In the genomic region with DNA sequence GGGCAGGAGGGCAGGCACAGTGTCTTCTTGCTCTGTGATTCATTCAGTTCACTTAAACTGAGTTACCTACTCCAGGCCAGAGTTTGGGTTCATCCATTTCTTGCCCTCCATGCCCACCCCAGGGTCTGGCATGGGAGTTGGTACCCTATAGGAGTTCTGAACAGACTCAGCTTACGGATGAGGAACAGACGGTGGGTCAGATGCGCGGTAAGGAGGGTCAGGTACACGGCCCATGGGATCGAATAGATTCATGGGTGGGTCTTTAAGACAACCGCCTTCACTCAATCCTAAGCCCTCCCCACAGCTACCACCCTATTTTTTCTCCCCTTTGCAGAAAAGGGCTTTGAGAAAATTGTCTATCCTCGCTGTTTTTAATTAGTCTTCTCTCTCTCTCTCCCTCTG, we compare ENCODE assay signal across 28 cellular contexts. TPM values are rescaled to one million over a fixed set of nuclear protein-coding genes. Genes with fewer than 3 reads are reported as not detected.
DNase-seq lines count a peak whose midpoint lies in the region; ATAC-seq, FAIRE-seq and TF ChIP-seq lines count a peak whose summit lies in the region.
"Had no signal": no experiment of that assay in that cellular context is flagged by ENCODE, and none has a peak within 500 bp of the region (broad histone marks: within the 10 kb centered on the region; RNA-seq: fewer than 3 reads in every experiment).

No MANE protein-coding gene starts in this region.

- H3K27ac ChIP-seq in A549 = peak overlapping the region; percentile 94 to 98
- H3K27ac ChIP-seq: left ventricle myocardium inferior, transverse colon had no signal

- in situ Hi-C loops in ACHN (cut with HindIII; ENCODE audit: low pct_ligation_motif_present, low pct_unique_long_range_greater_than_20kb, low sequenced_read_pairs) = no loop called here

- H3K9me3 ChIP-seq in A549 (no peaks in the 10 kb centered on the region), Caco-2 (no peaks in the 10 kb centered on the region), T-helper 17 cell (ENCODE audit: control insufficient read depth, low read length, poor library complexity, severe bottlenecking) (no peaks in the 10 kb centered on the region)
- H3K9me3 ChIP-seq: left ventricle myocardium inferior, transverse colon had no signal

- no peak for TF ChIP-seq RAD21 in A549 (conservative IDR thresholded peaks at IDR 0.05 in 1 of 2, IDR thresholded peaks at IDR 0.05 in 1 of 2)

- no TSS peak for BruUV-seq in Caco-2 (replicated peaks; lab: Mats Ljungman, UMichigan)

- H3K4me3 ChIP-seq in A549 (no peak overlapping the region), Caco-2 (ENCODE audit: low read depth, low read length) (no peak overlapping the region)
- H3K4me3 ChIP-seq: left ventricle myocardium inferior, transverse colon had no signal

- H3K27me3 ChIP-seq in Caco-2 (replicated peaks; ENCODE audit: control insufficient read depth, insufficient read depth, low read length) = no peaks in the 10 kb centered on the region
- H3K27me3 ChIP-seq: transverse colon had no signal

- no peak for TF ChIP-seq EP300 in A549 (IDR thresholded peaks at IDR 0.05)

- TF ChIP-seq CTCF in A549 (IDR thresholded peaks at IDR 0.05) (no peak), Caco-2 (IDR thresholded peaks at IDR 0.05; ENCODE audit: insufficient read depth in 1 of 2, low read depth in 1 of 2, low read length in 1 of 2, severe bottlenecking in 1 of 2, unreplicated experiment in 1 of 2) (no peak), nephron progenitor cell (IDR thresholded peaks at IDR 0.05) (no peak)

- POLR2A ChIA-PET in A549 (lab: Yijun Ruan, JAX) (interaction anchor here (0.7 to 7.1 kb wide), 2 partner anchors 17 to 20 kb away, joined by 3 to 147 read pairs; a partner anchor contains a TSS), Caco-2 (lab: Charles Lee) (interaction anchor here (2.0 kb wide), 1 partner anchor 13 kb away, joined by 22 read pairs; a partner anchor contains a TSS)

- DNase-seq in A549 (ENCODE audit: low read depth in 1 of 2, low spot score in 1 of 2) (no peak), Caco-2 (no peak), T-helper 17 cell (no peak), nephron progenitor cell (no peak), ACHN (no peak), cortex of kidney (lab: John Stamatoyannopoulos, UW) (no peak), activated gamma-delta T cell (lab: John Stamatoyannopoulos, UW) (no peak)
- DNase-seq: activated CD4-positive, alpha-beta T cell treated with anti-CD3 and anti-CD28 coated beads, Interleukin-2, amount 50 U/mL, for 1 hour; activated effector memory CD4-positive, alpha-beta T cell treated with Interleukin-2 at 50 U/mL for 16 hours; activated T-cell treated with anti-CD3 and anti-CD28 coated beads, Interleukin-2, amount 50 U/mL, for 1 hour; C1 segment of cervical spinal cord; central memory CD4-positive, alpha-beta T cell; GOT3; KBM-7; left ventricle myocardium inferior; mesendoderm; NCI-H1092 treated with DMSO at 0.1 percent for 48 hours; NCI-H1930; NCI-H526; occipital lobe; SIG-M5; stimulated activated CD4-positive, alpha-beta T cell treated with anti-CD3 and anti-CD28 coated beads, Interleukin-4, amount 100 ng/mL, for 24 hours; transverse colon had no signal

- intact Hi-C loops in Caco-2 (cut with micrococcal nuclease; ENCODE audit: unreplicated experiment) = no loop called here

- H3K27me3 Mint-ChIP-seq in Caco-2 (ENCODE audit: insufficient read depth, unreplicated experiment) (no peaks in the 10 kb centered on the region), T-helper 17 cell (peaks cover 4% of the 10 kb centered on the region), nephron progenitor cell (ENCODE audit: low read depth, poor library complexity) (peaks cover 19% of the 10 kb centered on the region)
- H3K27me3 Mint-ChIP-seq: dendritic cell treated with granulocyte-macrophage colony-stimulating factor and Interleukin-4, amounts not matched to agents 40 ng/mL and 50 ng/mL, for 4 days had no signal

- whole genome bisulfite sequencing in A549 (ENCODE audit: missing lambda C conversion rate) = 92% methylated on average over 8 of the region's 8 CpGs

- no peaks in the 10 kb centered on the region for H3K36me3 ChIP-seq in Caco-2 (ENCODE audit: control insufficient read depth, insufficient read depth, low read length)
- H3K36me3 ChIP-seq: left ventricle myocardium inferior, transverse colon had no signal

- peak overlapping the region; percentile 99 for H3K27ac Mint-ChIP-seq in Caco-2 (ENCODE audit: unreplicated experiment)
- H3K27ac Mint-ChIP-seq in T-helper 17 cell = no peak overlapping the region
- H3K27ac Mint-ChIP-seq in nephron progenitor cell = peak overlapping the region; percentile 87
- H3K27ac Mint-ChIP-seq: dendritic cell treated with granulocyte-macrophage colony-stimulating factor and Interleukin-4, amounts not matched to agents 40 ng/mL and 50 ng/mL, for 4 days; T-helper 2 cell treated with Interferon-gamma antibody and Interleukin-4, amounts not matched to agents 5 μg/mL and 100 μg/mL, for 36 hours had no signal

- peak overlapping the region; percentile 10; the same call in 1 of the 3 replicates for H3K4me2 ChIP-seq in A549

- no peak for FAIRE-seq in A549 (lab: Jason Lieb, UNC)
- FAIRE-seq: islet of Langerhans had no signal

- H3K4me1 Mint-ChIP-seq in Caco-2 (ENCODE audit: low read depth, unreplicated experiment) (peaks cover 88% of the 10 kb centered on the region), T-helper 17 cell (peaks cover 32% of the 10 kb centered on the region), nephron progenitor cell (peaks cover 47% of the 10 kb centered on the region)

- H3K4me3 Mint-ChIP-seq in Caco-2 (ENCODE audit: unreplicated experiment) = peak overlapping the region; percentile 52
- peak overlapping the region; percentile 21 for H3K4me3 Mint-ChIP-seq in T-helper 17 cell
- no peak overlapping the region for H3K4me3 Mint-ChIP-seq in nephron progenitor cell
- H3K4me3 Mint-ChIP-seq: dendritic cell treated with granulocyte-macrophage colony-stimulating factor and Interleukin-4, amounts not matched to agents 40 ng/mL and 50 ng/mL, for 4 days; T-helper 2 cell treated with Interferon-gamma antibody and Interleukin-4, amounts not matched to agents 5 μg/mL and 100 μg/mL, for 36 hours had no signal

- peaks cover 47% of the 10 kb centered on the region for H3K36me3 Mint-ChIP-seq in Caco-2 (ENCODE audit: insufficient read depth, unreplicated experiment)
- H3K36me3 Mint-ChIP-seq in T-helper 17 cell (ENCODE audit: low read depth) = peaks cover 2% of the 10 kb centered on the region
- H3K36me3 Mint-ChIP-seq in nephron progenitor cell (ENCODE audit: low read depth) = no peaks in the 10 kb centered on the region

- H3K9me3 Mint-ChIP-seq in Caco-2 (ENCODE audit: unreplicated experiment) = no peaks in the 10 kb centered on the region
- H3K9me3 Mint-ChIP-seq in nephron progenitor cell = no peaks in the 10 kb centered on the region
- H3K9me3 Mint-ChIP-seq: dendritic cell treated with granulocyte-macrophage colony-stimulating factor and Interleukin-4, amounts not matched to agents 40 ng/mL and 50 ng/mL, for 4 days; T-helper 2 cell treated with Interferon-gamma antibody and Interleukin-4, amounts not matched to agents 5 μg/mL and 100 μg/mL, for 36 hours had no signal

- TF ChIP-seq POLR2A in A549 (IDR thresholded peaks at IDR 0.05; ENCODE audit: low read length) = no peak

- peaks cover 88% of the 10 kb centered on the region for H3K4me1 ChIP-seq in A549
- peaks cover 89% of the 10 kb centered on the region for H3K4me1 ChIP-seq in Caco-2

- ATAC-seq in A549 = no peak
- no peak for ATAC-seq in T-helper 17 cell
- ATAC-seq in GM21447 (IDR thresholded peaks at IDR 0.05; ENCODE audit: unreplicated experiment) = no peak
- ATAC-seq: esophagus mucosa had no signal

- CTCF ChIA-PET in A549 (lab: Yijun Ruan, JAX) = interaction anchor here (0.6 to 50.3 kb wide), 6 partner anchors 8 to 316 kb away, joined by 3 to 1229 read pairs (median 18); a partner anchor contains a TSS
- CTCF ChIA-PET in Caco-2 (lab: Charles Lee) = interaction anchor here (1.1 kb wide), 1 partner anchor 13 kb away, joined by 4 read pairs; a partner anchor contains a TSS

TF ChIP-seq in A549, 52 proteins besides CTCF, POLR2A, EP300 and RAD21 (continues in another document):
- TF ChIP-seq HOXB5 (CRISPR knock-in tag; IDR thresholded peaks at IDR 0.05) (no peak), JUNB (IDR thresholded peaks at IDR 0.05) (no peak), ZC3H11A (IDR thresholded peaks at IDR 0.05) (no peak), FOSL2 (IDR thresholded peaks at IDR 0.05) (no peak), FOSL2 (CRISPR knock-in tag; IDR thresholded peaks at IDR 0.05) (no peak), ZFP36 (IDR thresholded peaks at IDR 0.05; ENCODE audit: borderline replicate concordance, partially characterized antibody) (no peak), EHMT2 (IDR thresholded peaks at IDR 0.05; ENCODE audit: low read depth) (no peak)

RNA-seq across cellular contexts. Expression of a gene that starts 13.1 kb away (rescaled TPM):
- polyA plus RNA-seq in A549 (2011; rRNA removed) = 210 and 269 TPM in 2 replicates
- 56.5 and 79.1 TPM in 2 replicates for polyA plus RNA-seq in A549 (2012; cell fraction: cytosol; rRNA removed)
- polyA plus RNA-seq in A549 (2012; cell fraction: nucleus; rRNA removed) = 68.7 and 90.7 TPM in 2 replicates
- polyA plus RNA-seq in A549 (2017; fragmentation: RNase III; extraction: RNeasy Plus Mini Kit Qiagen cat#74134 plus additional on column Dnase treatment) = 28.4 to 39.8 TPM (median 34.0 TPM) in 3 replicates
- polyA minus RNA-seq in A549 (2011; rRNA and poly(A)+ RNA removed) = 224 and 268 TPM in 2 replicates
- total RNA-seq in Caco-2 (2022) = 113 and 132 TPM in 2 replicates
- 1 to 10 TPM; 1.8 to 3.3 TPM for total RNA-seq in T-helper 17 cell

RNA-seq across cellular contexts. Expression of a gene that starts 20.6 kb away (rescaled TPM):
- polyA plus RNA-seq in A549 (2011; rRNA removed) = 40.5 and 47.5 TPM in 2 replicates
- polyA plus RNA-seq in A549 (2012; cell fraction: cytosol; rRNA removed) = 103 and 115 TPM in 2 replicates
- polyA plus RNA-seq in A549 (2012; cell fraction: nucleus; rRNA removed) = 84.2 and 135 TPM in 2 replicates
- polyA plus RNA-seq in A549 (2017; fragmentation: RNase III; extraction: RNeasy Plus Mini Kit Qiagen cat#74134 plus additional on column Dnase treatment) = 59.6 to 74.8 TPM (median 74.3 TPM) in 3 replicates
- polyA minus RNA-seq in A549 (2011; rRNA and poly(A)+ RNA removed) = 36.5 and 42.2 TPM in 2 replicates
- 24.6 and 27.5 TPM in 2 replicates for total RNA-seq in Caco-2 (2022)
- total RNA-seq in T-helper 17 cell = under 1 TPM; 0.62 to 0.89 TPM

RNA-seq across cellular contexts. Expression of a gene that starts 40.6 kb away (rescaled TPM):
- polyA plus RNA-seq in A549 (2011; rRNA removed) (222 and 239 TPM in 2 replicates), A549 (2017; fragmentation: RNase III; extraction: RNeasy Plus Mini Kit Qiagen cat#74134 plus additional on column Dnase treatment) (105 to 117 TPM (median 112 TPM) in 3 replicates)
- 142 and 173 TPM in 2 replicates for polyA plus RNA-seq in A549 (2012; cell fraction: cytosol; rRNA removed)
- 254 and 311 TPM in 2 replicates for polyA plus RNA-seq in A549 (2012; cell fraction: nucleus; rRNA removed)
- polyA minus RNA-seq in A549 (2011; rRNA and poly(A)+ RNA removed) = 186 and 187 TPM in 2 replicates
- total RNA-seq in Caco-2 (2022) (103 and 111 TPM in 2 replicates), T-helper 17 cell (10 to 100 TPM; 62.1 to 72.7 TPM)

RNA-seq across cellular contexts. Expression of a gene that starts 42.1 kb away (rescaled TPM):
- polyA plus RNA-seq in A549 (2011; rRNA removed) (7.0 and 7.5 TPM in 2 replicates), A549 (2017; fragmentation: RNase III; extraction: RNeasy Plus Mini Kit Qiagen cat#74134 plus additional on column Dnase treatment) (24.6 to 32.8 TPM (median 29.2 TPM) in 3 replicates)
- 16.0 and 19.5 TPM in 2 replicates for polyA plus RNA-seq in A549 (2012; cell fraction: cytosol; rRNA removed)
- polyA plus RNA-seq in A549 (2012; cell fraction: nucleus; rRNA removed) = 39.6 and 40.2 TPM in 2 replicates
- 6.1 and 6.6 TPM in 2 replicates for polyA minus RNA-seq in A549 (2011; rRNA and poly(A)+ RNA removed)
- total RNA-seq in Caco-2 (2022) (13.9 and 14.7 TPM in 2 replicates), T-helper 17 cell (1 to 10 TPM; 5.2 to 8.3 TPM)

Comparison
In these comparisons a context has a peak if more than half of its experiments do, and no peak if none do; other contexts are left out.
1. RNA of a gene that starts 13.1 kb away (total RNA-seq): 113 to 132 TPM in Caco-2; 1.8 to 3.3 TPM in T-helper 17 cell; every median in the first group is over 10 times any median in the second.
2. RNA of a gene that starts 20.6 kb away (total RNA-seq): 24.6 to 27.5 TPM in Caco-2; 0.62 to 0.89 TPM in T-helper 17 cell; every median in the first group is over 10 times any median in the second.